Comparison of ENCODE assay signal across 8 cellular contexts in the genomic region with DNA sequence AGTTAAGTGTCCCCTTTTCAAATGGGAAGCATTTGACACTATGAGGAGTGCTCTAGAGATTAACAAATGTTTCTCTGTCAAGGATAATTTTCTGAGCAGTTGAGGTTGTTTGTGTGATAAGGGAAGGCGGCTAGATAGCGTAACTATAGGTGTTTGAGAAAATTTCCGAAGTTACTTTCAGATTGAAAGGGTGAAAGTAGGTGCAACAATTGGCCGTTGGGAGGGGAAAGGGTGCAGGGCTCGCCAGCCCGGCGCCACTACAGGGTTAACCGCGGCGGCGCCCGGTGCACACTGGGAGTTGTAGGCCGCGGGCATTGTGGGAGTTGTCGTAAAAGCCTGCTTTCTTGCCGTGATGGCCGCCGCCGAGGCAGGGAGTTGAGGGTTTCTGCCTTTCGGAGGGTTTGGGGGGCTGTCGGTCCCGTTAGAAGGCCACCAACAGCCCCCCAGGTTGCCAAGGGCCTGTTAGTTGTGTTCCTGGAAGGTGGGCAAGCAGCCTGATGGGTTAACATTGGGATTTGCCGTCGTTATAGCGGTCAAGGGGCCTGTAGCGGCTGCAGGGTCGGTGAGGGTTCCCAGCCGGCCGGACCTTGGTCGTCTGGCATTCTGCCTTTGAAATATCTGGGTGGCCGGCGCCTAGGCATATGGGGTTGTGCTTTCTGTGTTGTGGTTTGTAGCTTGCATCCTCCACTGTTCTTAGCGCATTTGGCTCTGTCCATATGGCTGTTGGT.
DNase-seq lines count a peak whose midpoint lies in the region; ATAC-seq and TF ChIP-seq lines count a peak whose summit lies in the region.

No MANE protein-coding gene starts in this region.

- ATAC-seq in HG03175 (IDR thresholded peaks at IDR 0.05; ENCODE audit: unreplicated experiment), result peak; percentile 99

- TF ChIP-seq POLR2A in GM18951 (IDR thresholded peaks at IDR 0.05; ENCODE audit: extremely low read depth, insufficient read depth, insufficient read length), result peak; percentile 77

- in situ Hi-C loops in GM18951 (cut with MboI; ENCODE audit: low sequenced_read_pairs, unreplicated experiment), result no loop called here

- peak; percentile 44 for DNase-seq in AG09319 (ENCODE audit: extremely low read depth, low read depth)
- DNase-seq in NCI-H2227 treated with DMSO at 0.1 percent for 48 hours (lab: John Stamatoyannopoulos, UW), result peak; percentile 72
- DNase-seq in activated CD4-positive, CD25-positive, alpha-beta regulatory T cell treated with anti-CD3 and anti-CD28 coated beads, Interleukin-2, amount 50 U/mL, for 16 hours (ENCODE audit: low read depth, low spot score), result peak; percentile 75
- peak; percentile 86 for DNase-seq in cerebellar cortex (ENCODE audit: low spot score)
- DNase-seq in islet precursor cell, result peak; percentile 92
- DNase-seq in stimulated activated CD4-positive, alpha-beta T cell treated with anti-CD3 and anti-CD28 coated beads, Interleukin-12 subunit alpha, Interleukin-12 subunit beta, amount 100 ng/mL, for 4 hours, result peak; percentile 80

- TF ChIP-seq CTCF in AG09319 (IDR thresholded peaks at IDR 0.05; ENCODE audit: low read depth, low read length), result no peak; the same call in 1 of the 2 replicates

Comparison
In these comparisons a context has a peak if more than half of its experiments do, and no peak if none do; other contexts are left out.
1. Peak in every context shown above with its lines: DNase-seq and ATAC-seq.